ENCODE assay signal across 13 cellular contexts in genomic region chr7:132161976-132162375, GRCh38.
DNase-seq lines count a peak whose midpoint lies in the region; TF ChIP-seq lines count a peak whose summit lies in the region.
"Had no signal": no experiment of that assay in that cellular context is flagged by ENCODE, and none has a peak within 500 bp of the region (broad histone marks: within the 10 kb centered on the region; RNA-seq: fewer than 3 reads in every experiment).

No MANE protein-coding gene starts in this region.

- TF ChIP-seq CTCF in cardiac muscle cell (IDR thresholded peaks at IDR 0.05; ENCODE audit: low read depth, low read length), result no peak

- H3K9me3 ChIP-seq in cardiac muscle cell (ENCODE audit: low read depth) (no peaks in the 10 kb centered on the region), neuronal stem cell (replicated peaks in 1 of 2; ENCODE audit: control insufficient read depth in 2 of 2, insufficient read depth in 1 of 2, low read depth in 1 of 2, low read length in 2 of 2) (no peaks in the 10 kb centered on the region)

- H2BK120ac ChIP-seq in neuronal stem cell (ENCODE audit: low read depth, low read length), result no peak overlapping the region

- no peak overlapping the region for H2AK5ac ChIP-seq in neuronal stem cell (ENCODE audit: low read depth, low read length)

- H3K4me3 ChIP-seq in cardiac muscle cell (no peak overlapping the region), neuronal stem cell (ENCODE audit: low read length in 2 of 2) (no peak overlapping the region)

- no peak overlapping the region for H3K4me2 ChIP-seq in neuronal stem cell (ENCODE audit: insufficient read depth, low read length, poor library complexity, severe bottlenecking)

- no peak overlapping the region for H3K9ac ChIP-seq in neuronal stem cell (ENCODE audit: low read depth, low read length, poor library complexity)

- intact Hi-C loops in cardiac septum (cut with DNase I), result no loop called here

- no peak overlapping the region for H2BK5ac ChIP-seq in neuronal stem cell (ENCODE audit: low read length)

- no peak overlapping the region for H2BK12ac ChIP-seq in neuronal stem cell (ENCODE audit: low read length)

- H3K4ac ChIP-seq in neuronal stem cell (ENCODE audit: low read length), result no peak overlapping the region

- WGBS in neuronal stem cell (ENCODE audit: extremely low coverage in 2 of 2, insufficient read length in 2 of 2, insufficient replicate concordance in 1 of 2), 2 donors, result no CpG with 5 or more reads among the region's 8 CpGs

- no peaks in the 10 kb centered on the region for H3K27me3 ChIP-seq in cardiac muscle cell
- H3K27me3 ChIP-seq in neuronal stem cell (ENCODE audit: control insufficient read depth in 3 of 3, insufficient read depth in 3 of 3, low read depth in 1 of 3, low read length in 3 of 3), result no peaks in the 10 kb centered on the region

- H3K4me1 ChIP-seq in cardiac muscle cell (ENCODE audit: low read depth), result peaks cover 41% of the 10 kb centered on the region
- H3K4me1 ChIP-seq in neuronal stem cell (ENCODE audit: control insufficient read depth in 2 of 2, insufficient read depth in 1 of 2, low read depth in 1 of 2, low read length in 2 of 2), result peaks cover 0 to 9% of the 10 kb centered on the region in 2 donors

- no peak overlapping the region for H3K14ac ChIP-seq in neuronal stem cell (ENCODE audit: low read length)

- H2AFZ ChIP-seq in neuronal stem cell (ENCODE audit: low read length), result no peak overlapping the region

- no peak overlapping the region for H4K8ac ChIP-seq in neuronal stem cell (ENCODE audit: low read depth, low read length)

- peak in 1 of 2 donors; percentile 16 for DNase-seq in cardiac muscle cell (ENCODE audit: low read depth in 1 of 2, low spot score in 1 of 2)
- DNase-seq in cardiac septum (ENCODE audit: low spot score), result no peak
- DNase-seq in cerebellar cortex (ENCODE audit: low spot score), result peak; percentile 8
- DNase-seq in neuronal stem cell (ENCODE audit: low spot score), result no peak
- DNase-seq in germinal center (ENCODE audit: low spot score), result no peak
- DNase-seq in mesenteric fat pad (ENCODE audit: low spot score), result no peak
- no peak for DNase-seq in NCI-H2029 treated with DMSO at 0.1 percent for 48 hours (lab: John Stamatoyannopoulos, UW)
- DNase-seq: Calu3; CD4-positive, alpha-beta T cell; DMS153; EL; GDM1; IMR-90 had no signal

- H2BK15ac ChIP-seq in neuronal stem cell (ENCODE audit: low read length), result no peak overlapping the region

- H4K91ac ChIP-seq in neuronal stem cell (ENCODE audit: low read depth, low read length, poor library complexity), result no peak overlapping the region

- H3K27ac ChIP-seq in cardiac muscle cell (peak overlapping the region; percentile 4), neuronal stem cell (replicated peaks; ENCODE audit: low read length) (no peak overlapping the region)

- peak overlapping the region; percentile 62 for H3K18ac ChIP-seq in neuronal stem cell (ENCODE audit: low read length)

- H3K23ac ChIP-seq in neuronal stem cell (ENCODE audit: low read depth, low read length, poor library complexity), result no peak overlapping the region

- no peaks in the 10 kb centered on the region for H3K79me1 ChIP-seq in neuronal stem cell (ENCODE audit: low read depth, low read length)

- H3K36me3 ChIP-seq in cardiac muscle cell (no peaks in the 10 kb centered on the region), neuronal stem cell (replicated peaks in 1 of 2; ENCODE audit: control insufficient read depth in 2 of 2, insufficient read depth in 2 of 2, low read length in 2 of 2) (no peaks in the 10 kb centered on the region)
